ENCODE assay signal across 8 cellular contexts in the genomic region with DNA sequence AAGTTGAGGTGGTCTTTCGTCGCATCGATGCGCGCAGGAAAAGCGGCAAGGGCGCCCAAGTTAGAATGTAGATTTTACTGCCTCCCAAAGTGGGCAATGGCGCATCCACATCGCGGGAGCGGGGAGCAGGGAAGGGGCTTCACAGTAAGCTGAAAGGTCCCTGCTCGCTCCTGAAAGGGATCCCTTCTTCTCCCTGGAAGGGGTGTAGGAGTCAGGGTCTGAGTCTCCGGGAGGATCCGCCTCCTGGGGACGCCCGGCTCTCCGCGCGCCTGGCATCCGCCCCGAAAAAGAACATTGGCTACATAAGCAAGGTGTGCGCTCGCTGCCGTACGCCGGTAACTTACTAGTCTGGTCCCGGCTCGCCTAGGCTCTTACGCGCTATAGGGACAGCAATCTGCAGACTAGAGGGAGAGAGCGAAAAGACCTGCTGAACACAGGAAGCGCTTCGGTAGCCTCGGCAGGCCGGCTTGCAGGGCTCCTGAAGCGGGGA. TPM values are rescaled to one million over a fixed set of nuclear protein-coding genes. Genes with fewer than 3 reads are reported as not detected.
DNase-seq lines count a peak whose midpoint lies in the region; ATAC-seq lines count a peak whose summit lies in the region.

No MANE protein-coding gene starts in this region.

- DNase-seq in DMS153 (lab: John Stamatoyannopoulos, UW) (peak; percentile 89), M059J (ENCODE audit: low read depth) (peak; percentile 64), lung microvascular endothelial cell (ENCODE audit: low read depth in 2 of 2) (peak; percentile 82 to 84)
- DNase-seq in effector memory CD4-positive, alpha-beta T cell, result no peak
- DNase-seq in stimulated activated naive CD8-positive, alpha-beta T cell treated with anti-CD3 and anti-CD28 coated beads, Interleukin-15, amount 100 ng/mL, for 72 hours, result peak; percentile 35 to 47

- H3K4me1 ChIP-seq in effector memory CD4-positive, alpha-beta T cell (ENCODE audit: control insufficient read depth, insufficient read depth, low read length, poor library complexity, severe bottlenecking), result peaks cover 8% of the 10 kb centered on the region

- H3K36me3 Mint-ChIP-seq in T-helper 1 cell treated with Interleukin-12 subunit alpha and Interleukin-12 subunit beta and Interleukin-4 antibody, amounts not matched to agents 30 μg/mL and 1 μg/mL, for 36 hours (ENCODE audit: low read depth), result no peaks in the 10 kb centered on the region

- H3K27me3 ChIP-seq in effector memory CD4-positive, alpha-beta T cell (replicated peaks; ENCODE audit: control insufficient read depth, insufficient read depth, low read length, poor library complexity, severe bottlenecking), result no peaks in the 10 kb centered on the region

- H3K27ac Mint-ChIP-seq in T-helper 1 cell treated with Interleukin-12 subunit alpha and Interleukin-12 subunit beta and Interleukin-4 antibody, amounts not matched to agents 30 μg/mL and 1 μg/mL, for 36 hours, result no peak overlapping the region
- H3K27ac Mint-ChIP-seq in stimulated activated naive CD8-positive, alpha-beta T cell treated with anti-CD3 and anti-CD28 coated beads, Interleukin-15, amount 100 ng/mL, for 72 hours, result no peak overlapping the region

- no peaks in the 10 kb centered on the region for H3K36me3 ChIP-seq in effector memory CD4-positive, alpha-beta T cell (ENCODE audit: control insufficient read depth, insufficient read depth, low read length)

- H3K4me3 Mint-ChIP-seq in T-helper 1 cell treated with Interleukin-12 subunit alpha and Interleukin-12 subunit beta and Interleukin-4 antibody, amounts not matched to agents 30 μg/mL and 1 μg/mL, for 36 hours, result peak overlapping the region; percentile 59
- H3K4me3 Mint-ChIP-seq in stimulated activated naive CD8-positive, alpha-beta T cell treated with anti-CD3 and anti-CD28 coated beads, Interleukin-15, amount 100 ng/mL, for 72 hours, result peak overlapping the region; percentile 56 to 65

- ATAC-seq in stimulated activated naive CD8-positive, alpha-beta T cell treated with anti-CD3 and anti-CD28 coated beads, Interleukin-15, amount 100 ng/mL, for 72 hours, result peak; percentile 55
- ATAC-seq in GM18498 (IDR thresholded peaks at IDR 0.05; ENCODE audit: unreplicated experiment) (no peak), HG03432 (IDR thresholded peaks at IDR 0.05; ENCODE audit: unreplicated experiment) (no peak)

- no peaks in the 10 kb centered on the region for H3K4me1 Mint-ChIP-seq in T-helper 1 cell treated with Interleukin-12 subunit alpha and Interleukin-12 subunit beta and Interleukin-4 antibody, amounts not matched to agents 30 μg/mL and 1 μg/mL, for 36 hours (ENCODE audit: low read depth)
- peaks cover 13% of the 10 kb centered on the region for H3K4me1 Mint-ChIP-seq in stimulated activated naive CD8-positive, alpha-beta T cell treated with anti-CD3 and anti-CD28 coated beads, Interleukin-15, amount 100 ng/mL, for 72 hours

- H3K4me3 ChIP-seq in effector memory CD4-positive, alpha-beta T cell (ENCODE audit: insufficient read depth, low read depth, low read length, poor library complexity, severe bottlenecking), result peak overlapping the region; percentile 48

- H3K9me3 ChIP-seq in effector memory CD4-positive, alpha-beta T cell (ENCODE audit: control insufficient read depth, low read length), result no peaks in the 10 kb centered on the region

- H3K27me3 Mint-ChIP-seq in T-helper 1 cell treated with Interleukin-12 subunit alpha and Interleukin-12 subunit beta and Interleukin-4 antibody, amounts not matched to agents 30 μg/mL and 1 μg/mL, for 36 hours (ENCODE audit: low read depth), result peaks cover 76% of the 10 kb centered on the region
- peaks cover 88% of the 10 kb centered on the region for H3K27me3 Mint-ChIP-seq in stimulated activated naive CD8-positive, alpha-beta T cell treated with anti-CD3 and anti-CD28 coated beads, Interleukin-15, amount 100 ng/mL, for 72 hours

- no peaks in the 10 kb centered on the region for H3K9me3 Mint-ChIP-seq in T-helper 1 cell treated with Interleukin-12 subunit alpha and Interleukin-12 subunit beta and Interleukin-4 antibody, amounts not matched to agents 30 μg/mL and 1 μg/mL, for 36 hours
- H3K9me3 Mint-ChIP-seq in stimulated activated naive CD8-positive, alpha-beta T cell treated with anti-CD3 and anti-CD28 coated beads, Interleukin-15, amount 100 ng/mL, for 72 hours, result no peaks in the 10 kb centered on the region

- H3K27ac ChIP-seq in effector memory CD4-positive, alpha-beta T cell (ENCODE audit: insufficient read depth, low read length, poor library complexity, severe bottlenecking), result no peak overlapping the region

RNA-seq across cellular contexts. Expression of gene UNC5B, which starts 0.8 kb away (rescaled TPM):
- total RNA-seq in M059J (2014; rRNA removed; shearing (Covaris generic)), result 0.17 and 0.25 TPM in 2 replicates
- 10.9 and 12.9 TPM in 2 replicates for total RNA-seq in lung microvascular endothelial cell

Comparison
In these comparisons a context has a peak if more than half of its experiments do, and no peak if none do; other contexts are left out.
1. DNase-seq: peak in DMS153 (single experiment), M059J (single experiment), lung microvascular endothelial cell (2 of 2) and stimulated activated naive CD8-positive, alpha-beta T cell treated with anti-CD3 and anti-CD28 coated beads, Interleukin-15, amount 100 ng/mL, for 72 hours (2 of 2); none in effector memory CD4-positive, alpha-beta T cell (0 of 3).